Comparison of ENCODE assay signal across 7 cellular contexts in genomic region chr1:248573856-248574255, GRCh38. TPM values are rescaled to one million over a fixed set of nuclear protein-coding genes. Genes with fewer than 3 reads are reported as not detected.
"Had no signal": no experiment of that assay in that cellular context is flagged by ENCODE, and none has a peak within 500 bp of the region (broad histone marks: within the 10 kb centered on the region; RNA-seq: fewer than 3 reads in every experiment).

No MANE protein-coding gene starts in this region.

RNA-seq across cellular contexts. Expression of gene OR2T34, which starts 0.7 kb away (rescaled TPM):
- total RNA-seq: GM23248, H4, H7, HFFc6, HT1080, IMR-90, K562 had no signal

RNA-seq across cellular contexts. Expression of gene OR2T29, which starts 11.3 kb away (rescaled TPM):
- total RNA-seq: GM23248, H4, H7, HFFc6, HT1080, IMR-90, K562 had no signal

RNA-seq across cellular contexts. Expression of gene OR2T10, which starts 23.6 kb away (rescaled TPM):
- total RNA-seq: GM23248, H4, H7, HFFc6, HT1080, IMR-90, K562 had no signal
